9 cellular contexts compared by ENCODE assay signal in the genomic region with DNA sequence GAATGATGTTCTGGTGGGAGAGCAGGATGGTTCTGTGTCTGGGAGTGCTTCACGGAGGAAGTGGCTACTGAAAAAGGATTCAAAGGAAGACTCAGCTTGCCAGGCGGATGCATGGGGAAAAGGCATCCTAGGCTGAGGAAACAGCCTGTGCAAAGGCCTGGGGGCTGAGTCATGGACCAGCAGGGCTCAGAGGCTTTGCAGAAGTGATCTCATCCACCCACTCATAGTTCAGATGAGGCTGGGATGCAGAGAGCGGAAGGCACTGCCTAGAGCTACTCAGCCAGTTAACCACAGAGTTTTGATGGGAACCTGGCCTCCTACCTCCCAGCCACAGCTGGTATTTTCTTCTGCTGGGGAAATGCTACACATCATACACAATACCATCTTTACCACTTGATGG. TPM values are rescaled to one million over a fixed set of nuclear protein-coding genes. Genes with fewer than 3 reads are reported as not detected.
A peak's percentile ranks its signal among the peaks of the same experiment; 100 is the strongest.
DNase-seq lines count a peak whose midpoint lies in the region; ATAC-seq, FAIRE-seq and TF ChIP-seq lines count a peak whose summit lies in the region.
"Had no signal": no experiment of that assay in that cellular context is flagged by ENCODE, and none has a peak within 500 bp of the region (broad histone marks: within the 10 kb centered on the region; RNA-seq: fewer than 3 reads in every experiment).

No MANE protein-coding gene starts in this region.

- peaks cover 21% of the 10 kb centered on the region for H3K4me1 ChIP-seq in Karpas-422 (ENCODE audit: low read length)

- no peak for FAIRE-seq in frontal cortex (lab: Jason Lieb, UNC)
- FAIRE-seq: colon had no signal

- no peak overlapping the region for H3K4me2 ChIP-seq in Karpas-422 (ENCODE audit: low read depth, low read length, poor library complexity, severe bottlenecking)

- CTCF ChIA-PET in AG04450 (lab: Charles Lee): interaction anchor here (1.2 to 1.5 kb wide), 2 partner anchors 98 to 107 kb away, joined by 3 to 4 read pairs; no protein-coding TSS in a partner anchor

- ATAC-seq in GM19395 (IDR thresholded peaks at IDR 0.05; ENCODE audit: unreplicated experiment): peak; percentile 79
- ATAC-seq in GM19467 (IDR thresholded peaks at IDR 0.05; ENCODE audit: unreplicated experiment): no peak

- H3K27me3 ChIP-seq in AG04450 (ENCODE audit: control insufficient read depth, insufficient read depth, low read length): no peaks in the 10 kb centered on the region
- H3K27me3 ChIP-seq in Karpas-422 (ENCODE audit: low read length): no peaks in the 10 kb centered on the region

- no peak overlapping the region for H3K9ac ChIP-seq in Karpas-422 (ENCODE audit: low read length)

- H3K4me3 ChIP-seq in AG04450 (ENCODE audit: low read depth, low read length) (no peak overlapping the region), Karpas-422 (ENCODE audit: low read length) (no peak overlapping the region)

- H3K27ac ChIP-seq in AG04450 (ENCODE audit: low read depth, low read length): peak overlapping the region; percentile 98
- no peak overlapping the region for H3K27ac ChIP-seq in Karpas-422 (ENCODE audit: low read length)

- H3K36me3 ChIP-seq in Karpas-422 (ENCODE audit: insufficient read depth, low read length): no peaks in the 10 kb centered on the region

- no peak overlapping the region for H2AFZ ChIP-seq in Karpas-422 (ENCODE audit: low read length)

- no peaks in the 10 kb centered on the region for H4K20me1 ChIP-seq in Karpas-422 (ENCODE audit: insufficient read depth, low read depth, low read length)

- TF ChIP-seq CTCF in AG04450 (IDR thresholded peaks at IDR 0.05; ENCODE audit: low read depth, low read length): no peak

- H3K9me2 ChIP-seq in Karpas-422 (replicated peaks; ENCODE audit: insufficient read depth, low read length): no peaks in the 10 kb centered on the region

- POLR2A ChIA-PET in AG04450 (lab: Yijun Ruan, JAX): interaction anchor here (0.6 to 2.0 kb wide), 6 partner anchors 8 to 153 kb away, joined by 3 to 16 read pairs (median 5); no protein-coding TSS in a partner anchor

- H3K9me3 ChIP-seq in AG04450 (ENCODE audit: control insufficient read depth, insufficient read depth, low read length) (peaks cover 10% of the 10 kb centered on the region; the same call in 1 of the 2 replicates), Karpas-422 (ENCODE audit: low read length) (no peaks in the 10 kb centered on the region)

- no peaks in the 10 kb centered on the region for H3K79me2 ChIP-seq in Karpas-422 (ENCODE audit: low read length)

- DNase-seq in AG04450 (ENCODE audit: low read depth, low spot score) (peak; percentile 98), Karpas-422 (peak; percentile 71), amniotic stem cell (lab: John Stamatoyannopoulos, UW) (peak; percentile 92), pulmonary artery endothelial cell (ENCODE audit: low read depth, low spot score) (peak; percentile 10), frontal cortex (ENCODE audit: low spot score in 2 of 2) (no peak), NCI-H1694 treated with DMSO at 0.1 percent for 48 hours (lab: John Stamatoyannopoulos, UW) (no peak)

RNA-seq across cellular contexts. Expression of a gene that starts 15.8 kb away (rescaled TPM):
- 2.9 and 4.6 TPM in 2 replicates for polyA plus RNA-seq in AG04450 (2011; rRNA removed)
- polyA minus RNA-seq in AG04450 (2011; rRNA and poly(A)+ RNA removed): 3.4 and 4.0 TPM in 2 replicates
- total RNA-seq in Karpas-422 (2014; rRNA removed; shearing (Covaris generic); ENCODE audit: low replicate concordance): not detected in 2 replicates
- total RNA-seq in pulmonary artery endothelial cell (under 0.01 TPM in 1 of 2 replicates, not detected in the other), frontal cortex (0.41 TPM)

RNA-seq across cellular contexts. Expression of a gene that starts 53.9 kb away (rescaled TPM):
- polyA plus RNA-seq in AG04450 (2011; rRNA removed): not detected in 2 replicates
- not detected in 2 replicates for polyA minus RNA-seq in AG04450 (2011; rRNA and poly(A)+ RNA removed)
- total RNA-seq in Karpas-422 (2014; rRNA removed; shearing (Covaris generic); ENCODE audit: low replicate concordance): 0.26 and 1.5 TPM in 2 replicates
- not detected in 2 replicates for total RNA-seq in pulmonary artery endothelial cell
- total RNA-seq in frontal cortex: not detected

Comparison
In these comparisons a context has a peak if more than half of its experiments do, and no peak if none do; other contexts are left out.
1. DNase-seq: peak in AG04450 (single experiment), Karpas-422 (single experiment), amniotic stem cell (single experiment) and pulmonary artery endothelial cell (single experiment); none in frontal cortex (0 of 2) and NCI-H1694 treated with DMSO at 0.1 percent for 48 hours (single experiment).